27 cellular contexts compared by ENCODE assay signal in genomic region chr21:18174370-18174769, GRCh38.
"Had no signal": no experiment of that assay in that cellular context is flagged by ENCODE, and none has a peak within 500 bp of the region (broad histone marks: within the 10 kb centered on the region; RNA-seq: fewer than 3 reads in every experiment).

No MANE protein-coding gene starts in this region.

- H3K4me3 ChIP-seq: stomach, suprapubic skin, testis, thoracic aorta, thyroid gland, tibial artery, tibial nerve, transverse colon, upper lobe of left lung, upper lobe of right lung, uterus, vagina had no signal

- H3K9me3 ChIP-seq: stomach, suprapubic skin, testis, thoracic aorta, thyroid gland, tibial artery, tibial nerve, transverse colon, upper lobe of left lung, upper lobe of right lung, uterus, vagina had no signal

- ATAC-seq: stimulated activated effector memory CD8-positive, alpha-beta T cell treated with anti-CD3 and anti-CD28 coated beads, Interleukin-12 subunit alpha, Interleukin-12 subunit beta, amount 100 ng/mL, for 72 hours; stimulated activated memory B cell treated with anti-CD40 and anti-IgM and Interleukin-4, amounts not matched to agents 10 μg/mL and 1 μg/mL and 100 μg/mL, for 72 hours; stimulated activated naive B cell treated with anti-CD40 and anti-IgM and Interleukin-4, amounts not matched to agents 10 μg/mL and 1 μg/mL and 100 μg/mL, for 72 hours; stimulated activated naive CD8-positive, alpha-beta T cell treated with anti-CD3 and anti-CD28 coated beads, Interleukin-15, amount 100 ng/mL, for 72 hours; stimulated activated naive CD8-positive, alpha-beta T cell treated with anti-CD3 and anti-CD28 coated beads, Interleukin-15, Interleukin-2, amounts not matched to agents 100 U/mL and 50 U/mL, for 24 hours; upper lobe of right lung had no signal

- FAIRE-seq: urothelium cell line had no signal

- DNase-seq: stimulated activated CD4-positive, alpha-beta T cell treated with anti-CD3 and anti-CD28 coated beads, Interleukin-2, amount 100 ng/mL, for 48 hours; stimulated activated CD4-positive, alpha-beta T cell treated with anti-CD3 and anti-CD28 coated beads, Interleukin-4, amount 100 ng/mL, for 1 hour; stimulated activated CD4-positive, alpha-beta T cell treated with anti-CD3 and anti-CD28 coated beads, Interleukin-4, amount 100 ng/mL, for 24 hours; stimulated activated CD4-positive, alpha-beta T cell treated with anti-CD3 and anti-CD28 coated beads, Interleukin-4, amount 100 ng/mL, for 4 hours; stimulated activated CD8-positive, alpha-beta memory T cell treated with anti-CD3 and anti-CD28 coated beads, Interleukin-4, amount 100 ng/mL, for 48 hours; stimulated activated naive B cell treated with anti-CD40 and anti-IgM and Interleukin-4, amounts not matched to agents 10 μg/mL and 1 μg/mL and 100 μg/mL, for 72 hours; stimulated activated naive CD4-positive, alpha-beta T cell; stimulated activated naive CD4-positive, alpha-beta T cell treated with Interleukin-2 at 50 U/mL for 16 hours; stimulated activated naive CD8-positive, alpha-beta T cell treated with anti-CD3 and anti-CD28 coated beads, Interleukin-15, amount 100 ng/mL, for 72 hours; stimulated activated naive CD8-positive, alpha-beta T cell treated with anti-CD3 and anti-CD28 coated beads, Interleukin-15, Interleukin-2, amounts not matched to agents 100 U/mL and 50 U/mL, for 24 hours; stomach; substantia nigra; testis; thyroid gland; tibial artery; transverse colon; trophoblast cell; upper lobe of left lung; upper lobe of right lung; uterus had no signal

- H3K27me3 ChIP-seq: stomach, suprapubic skin, testis, thyroid gland, tibial artery, tibial nerve, transverse colon, upper lobe of left lung, upper lobe of right lung, vagina had no signal

- H3K4me1 ChIP-seq: stomach, suprapubic skin, thyroid gland, tibial artery, tibial nerve, transverse colon, upper lobe of left lung, upper lobe of right lung, uterus, vagina had no signal

- H3K36me3 ChIP-seq: stomach, suprapubic skin, thoracic aorta, thyroid gland, tibial artery, tibial nerve, transverse colon, upper lobe of left lung, upper lobe of right lung, uterus, vagina had no signal

- H3K27ac ChIP-seq: stomach, suprapubic skin, thoracic aorta, thyroid gland, tibial artery, tibial nerve, transverse colon, upper lobe of left lung, upper lobe of right lung, uterus, vagina had no signal
